9 cellular contexts compared by ENCODE assay signal in genomic region chr9:137689745-137690529, GRCh38.
A peak's percentile ranks its signal among the peaks of the same experiment; 100 is the strongest.
DNase-seq lines count a peak whose midpoint lies in the region; TF ChIP-seq lines count a peak whose summit lies in the region.
"Had no signal": no experiment of that assay in that cellular context is flagged by ENCODE, and none has a peak within 500 bp of the region (broad histone marks: within the 10 kb centered on the region; RNA-seq: fewer than 3 reads in every experiment).

No MANE protein-coding gene starts in this region.

- H3K36me3 ChIP-seq in endodermal cell (ENCODE audit: control insufficient read depth, insufficient read depth, low read length) (no peaks in the 10 kb centered on the region), BE2C (no peaks in the 10 kb centered on the region; the same call in 1 of the 2 replicates)

- whole genome bisulfite sequencing in endodermal cell (ENCODE audit: insufficient coverage in 1 of 2, insufficient read length in 1 of 2), 2 experiments: 93% methylated on average over 13 to 16 of the region's 16 CpGs

- H3K4me1 Mint-ChIP-seq in endodermal cell: peaks cover 12% of the 10 kb centered on the region

- H3K27me3 Mint-ChIP-seq in endodermal cell (ENCODE audit: insufficient read depth): no peaks in the 10 kb centered on the region

- no peak overlapping the region for H3K4me3 Mint-ChIP-seq in endodermal cell

- H3K27ac ChIP-seq in endodermal cell (ENCODE audit: low read depth, low read length): no peak overlapping the region
- H3K27ac ChIP-seq: parathyroid adenoma, SJSA1 had no signal

- H3K27me3 ChIP-seq in endodermal cell (ENCODE audit: control insufficient read depth, insufficient read depth, low read length, poor library complexity, severe bottlenecking): no peaks in the 10 kb centered on the region
- no peaks in the 10 kb centered on the region for H3K27me3 ChIP-seq in BE2C
- H3K27me3 ChIP-seq: SJSA1 had no signal

- no peak for TF ChIP-seq POLR2A in NB4 (IDR thresholded peaks at IDR 0.05; ENCODE audit: extremely low read depth, insufficient read length)

- H3K27ac Mint-ChIP-seq in endodermal cell: peak overlapping the region; percentile 3

- no peaks in the 10 kb centered on the region for H3K4me1 ChIP-seq in endodermal cell (ENCODE audit: control insufficient read depth, insufficient read depth, low read length)
- H3K4me1 ChIP-seq in BE2C: no peaks in the 10 kb centered on the region
- H3K4me1 ChIP-seq: parathyroid adenoma had no signal

- DNase-seq in GM04504 (ENCODE audit: low read depth) (peak; percentile 69), NB4 (ENCODE audit: low read depth) (peak; percentile 82), endodermal cell (no peak), retinal pigment epithelial cell (ENCODE audit: low read depth) (peak; percentile 54), GOT3 (lab: John Stamatoyannopoulos, UW) (no peak), NCI-H446 treated with DMSO at 0.1 percent for 48 hours (lab: John Stamatoyannopoulos, UW) (no peak), BE2C (no peak)

- TF ChIP-seq CTCF in NB4 (IDR thresholded peaks at IDR 0.05; ENCODE audit: low read depth, low read length) (no peak), endodermal cell (conservative IDR thresholded peaks at IDR 0.05) (no peak), retinal pigment epithelial cell (conservative IDR thresholded peaks at IDR 0.05; ENCODE audit: low read depth, low read length) (no peak), BE2C (IDR thresholded peaks at IDR 0.05; ENCODE audit: low read depth, low read length) (no peak)

- H3K36me3 Mint-ChIP-seq in endodermal cell (ENCODE audit: low read depth): peaks cover 14% of the 10 kb centered on the region

- H3K9ac ChIP-seq in endodermal cell (ENCODE audit: extremely low read depth, low read length, poor library complexity, severe bottlenecking): no peak overlapping the region
- H3K9ac ChIP-seq: parathyroid adenoma had no signal

- no peaks in the 10 kb centered on the region for H3K9me3 Mint-ChIP-seq in endodermal cell

- H3K4me3 ChIP-seq in NB4 (ENCODE audit: low read depth, low read length) (no peak overlapping the region), endodermal cell (ENCODE audit: low read length) (no peak overlapping the region), retinal pigment epithelial cell (ENCODE audit: low read length) (no peak overlapping the region), BE2C (ENCODE audit: low read depth, low read length) (no peak overlapping the region)
- H3K4me3 ChIP-seq: SJSA1 had no signal

- no peaks in the 10 kb centered on the region for H3K9me3 ChIP-seq in endodermal cell (ENCODE audit: control insufficient read depth, low read length)
- no peaks in the 10 kb centered on the region for H3K9me3 ChIP-seq in BE2C
- H3K9me3 ChIP-seq: SJSA1 had no signal

Comparison
In these comparisons a context has a peak if more than half of its experiments do, and no peak if none do; other contexts are left out.
1. DNase-seq: peak in GM04504 (single experiment), NB4 (single experiment) and retinal pigment epithelial cell (single experiment); none in endodermal cell (single experiment), GOT3 (single experiment), NCI-H446 treated with DMSO at 0.1 percent for 48 hours (single experiment) and BE2C (single experiment).